ENCODE assay signal across 25 cellular contexts in the genomic region with DNA sequence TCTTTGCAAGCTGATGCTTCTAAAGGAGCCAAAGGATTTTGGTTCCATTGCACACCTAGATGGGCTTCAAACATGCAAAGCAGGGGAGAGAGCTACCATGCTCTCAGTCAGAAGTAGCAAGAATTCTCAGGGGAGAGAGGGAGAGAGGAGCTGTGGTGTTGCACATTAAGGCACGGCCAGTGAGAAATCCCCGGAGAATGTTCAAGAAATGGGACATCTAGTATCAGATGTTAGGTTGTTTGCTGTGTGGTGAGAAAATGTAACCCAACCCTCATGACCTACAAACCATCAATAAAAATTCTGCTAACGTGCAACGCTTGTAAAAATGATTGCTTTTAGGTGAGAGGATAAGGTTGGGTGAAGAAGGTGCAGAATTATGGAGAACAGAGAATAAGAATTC. TPM values are rescaled to one million over a fixed set of nuclear protein-coding genes. Genes with fewer than 3 reads are reported as not detected.
DNase-seq lines count a peak whose midpoint lies in the region; ATAC-seq and TF ChIP-seq lines count a peak whose summit lies in the region.
"Had no signal": no experiment of that assay in that cellular context is flagged by ENCODE, and none has a peak within 500 bp of the region (broad histone marks: within the 10 kb centered on the region; RNA-seq: fewer than 3 reads in every experiment).

No MANE protein-coding gene starts in this region.

- no peaks in the 10 kb centered on the region for H3K36me3 ChIP-seq in PC-3 (ENCODE audit: low read depth, low read length)
- no peaks in the 10 kb centered on the region for H3K36me3 ChIP-seq in parathyroid adenoma (ENCODE audit: control insufficient read depth, insufficient read depth, low read length)
- H3K36me3 ChIP-seq: HAP-1, heart right ventricle, ovary had no signal

- no peaks in the 10 kb centered on the region for H3K36me3 Mint-ChIP-seq in IgD-negative memory B cell
- H3K36me3 Mint-ChIP-seq in MCF 10A (ENCODE audit: insufficient read depth, unreplicated experiment) = no peaks in the 10 kb centered on the region

- H2AFZ ChIP-seq in PC-3 (ENCODE audit: low read length) = no peak overlapping the region
- H2AFZ ChIP-seq in parathyroid adenoma = peak overlapping the region; percentile 72

- H3K9ac ChIP-seq in PC-3 (ENCODE audit: low read length) (peak overlapping the region; percentile 2; the same call in 1 of the 2 replicates), parathyroid adenoma (no peak overlapping the region)

- H3K4me2 ChIP-seq in PC-3 (ENCODE audit: low read length) (peak overlapping the region; percentile 66), parathyroid adenoma (ENCODE audit: low read length) (no peak overlapping the region)

- peak overlapping the region in 3 of 4 donors; percentile 27 to 72 (median 61) for H3K4me3 Mint-ChIP-seq in IgD-negative memory B cell
- H3K4me3 Mint-ChIP-seq in MCF 10A (ENCODE audit: unreplicated experiment) = no peak overlapping the region
- H3K4me3 Mint-ChIP-seq: activated naive CD4-positive, alpha-beta T cell treated with anti-CD3 and anti-CD28 coated beads, Interleukin-2, amount 10 ng/mL, durations not matched to agents 7 days and 5 days; activated T-cell treated with anti-CD3 and anti-CD28 coated beads, Interleukin-2, amount 50 U/mL, for 4 hours; natural killer cell had no signal

- no peaks in the 10 kb centered on the region for H3K9me2 ChIP-seq in PC-3 (replicated peaks; ENCODE audit: low read length)

- H3K79me2 ChIP-seq in PC-3 (ENCODE audit: low read length) (no peaks in the 10 kb centered on the region), parathyroid adenoma (no peaks in the 10 kb centered on the region)

- H3K4me1 Mint-ChIP-seq in IgD-negative memory B cell (peaks cover 32 to 35% (median 35%) of the 10 kb centered on the region in 3 donors), MCF 10A (ENCODE audit: insufficient read depth, unreplicated experiment) (peaks cover 27% of the 10 kb centered on the region)

- TF ChIP-seq CTCF in PC-3 (conservative IDR thresholded peaks at IDR 0.05; ENCODE audit: low read depth, low read length) = no peak
- TF ChIP-seq CTCF in parathyroid adenoma (IDR thresholded peaks at IDR 0.05) = no peak
- no peak for TF ChIP-seq CTCF in MCF 10A (IDR thresholded peaks at IDR 0.05; ENCODE audit: unreplicated experiment)

- no peaks in the 10 kb centered on the region for H3F3A ChIP-seq in PC-3 (ENCODE audit: low read length, unreplicated experiment)

- H3K9me3 Mint-ChIP-seq in IgD-negative memory B cell (peaks cover 0 to 2% (median 0%) of the 10 kb centered on the region in 3 donors), MCF 10A (ENCODE audit: unreplicated experiment) (peaks cover 14% of the 10 kb centered on the region)
- H3K9me3 Mint-ChIP-seq: activated T-cell treated with anti-CD3 and anti-CD28 coated beads, Interleukin-2, amount 50 U/mL, for 4 hours; natural killer cell had no signal

- H3K27ac Mint-ChIP-seq in IgD-negative memory B cell (peak overlapping the region in 2 of 3 donors; percentile 40 to 90), MCF 10A (ENCODE audit: low read depth, unreplicated experiment) (no peak overlapping the region)
- H3K27ac Mint-ChIP-seq: activated naive CD4-positive, alpha-beta T cell treated with anti-CD3 and anti-CD28 coated beads, Interleukin-2, amount 10 ng/mL, durations not matched to agents 7 days and 5 days; natural killer cell had no signal

- no TSS peak for BruUV-seq in PC-3 (replicated peaks; lab: Mats Ljungman, UMichigan)
- BruUV-seq in MCF 10A (replicated peaks; lab: Mats Ljungman, UMichigan) = no TSS peak

- DNase-seq in PC-3 (peak; percentile 80), activated gamma-delta T cell treated with Interleukin-2 at 50 U/mL for 16 hours (no peak), GM19240 (ENCODE audit: insufficient read length, low spot score) (no peak), MCF 10A (ENCODE audit: unreplicated experiment) (no peak)
- DNase-seq: activated CD4-positive, CD25-positive, alpha-beta regulatory T cell treated with anti-CD3 and anti-CD28 coated beads, Interleukin-2, amount 50 U/mL, for 72 hours; activated naive CD4-positive, alpha-beta T cell treated with anti-CD3 and anti-CD28 coated beads, Interleukin-2, amount 10 ng/mL, durations not matched to agents 7 days and 5 days; activated T-cell treated with anti-CD3 and anti-CD28 coated beads, Interleukin-2, amount 50 U/mL, for 4 hours; anterior cingulate cortex; DMS79 treated with DMSO at 0.1 percent for 48 hours; heart right ventricle; KBM-7; MV-4-11; natural killer cell; NCI-H524; ovary; right cardiac atrium; T1000; trophoblast cell had no signal

- H4K20me1 ChIP-seq in PC-3 (ENCODE audit: low read length) = no peaks in the 10 kb centered on the region

- ATAC-seq in GM19397 (IDR thresholded peaks at IDR 0.05; ENCODE audit: unreplicated experiment) (peak; percentile 59), PC-3 (peak; percentile 79), HG03469 (IDR thresholded peaks at IDR 0.05; ENCODE audit: unreplicated experiment) (no peak)
- ATAC-seq: activated T-cell treated with anti-CD3 and anti-CD28 coated beads, Interleukin-2, amount 50 U/mL, for 4 hours; heart right ventricle; left lobe of liver; natural killer cell; right cardiac atrium; Right ventricle myocardium inferior had no signal

- H3K4me3 ChIP-seq in PC-3 (ENCODE audit: low read length) (no peak overlapping the region), parathyroid adenoma (ENCODE audit: low read depth, low read length) (no peak overlapping the region)
- H3K4me3 ChIP-seq: HAP-1, heart right ventricle, ovary had no signal

- H3K9me3 ChIP-seq in PC-3 (ENCODE audit: low read length) (no peaks in the 10 kb centered on the region), parathyroid adenoma (ENCODE audit: control insufficient read depth, low read length) (peaks cover 3% of the 10 kb centered on the region)
- H3K9me3 ChIP-seq: HAP-1, ovary had no signal

- intact Hi-C loops in PC-3 (cut with micrococcal nuclease) = loop anchor here (1.0 kb wide), 2 partner anchors 20 to 48 kb away; no protein-coding TSS in a partner anchor
- intact Hi-C loops in MCF 10A (cut with micrococcal nuclease) = no loop called here

- H3K4me1 ChIP-seq in PC-3 (ENCODE audit: insufficient read depth, low read length) = peaks cover 53% of the 10 kb centered on the region
- peaks cover 26% of the 10 kb centered on the region for H3K4me1 ChIP-seq in parathyroid adenoma
- H3K4me1 ChIP-seq: HAP-1 had no signal

- CTCF ChIA-PET in PC-3 (lab: Charles Lee) = interaction anchor here (0.8 kb wide), 1 partner anchor 63 kb away, joined by 4 read pairs; no protein-coding TSS in a partner anchor
- CTCF ChIA-PET in MCF 10A (lab: Yijun Ruan, JAX) = interaction anchor here (0.6 to 7.2 kb wide), 9 partner anchors 10 to 808 kb away, joined by 3 to 67 read pairs (median 5); no protein-coding TSS in a partner anchor

- H3K27me3 ChIP-seq in PC-3 (ENCODE audit: low read length) (no peaks in the 10 kb centered on the region), parathyroid adenoma (ENCODE audit: control insufficient read depth, insufficient read depth, low read length) (no peaks in the 10 kb centered on the region)
- H3K27me3 ChIP-seq: heart right ventricle, ovary had no signal

- H3K27me3 Mint-ChIP-seq in IgD-negative memory B cell = no peaks in the 10 kb centered on the region
- no peaks in the 10 kb centered on the region for H3K27me3 Mint-ChIP-seq in MCF 10A (ENCODE audit: insufficient read depth, unreplicated experiment)

- H3K27ac ChIP-seq in PC-3 (ENCODE audit: low read length) (peak overlapping the region; percentile 83), parathyroid adenoma (no peak overlapping the region)
- H3K27ac ChIP-seq: ovary had no signal

- POLR2A ChIA-PET in PC-3 (lab: Charles Lee; ENCODE audit: unreplicated experiment) (no interaction called here), MCF 10A (lab: Yijun Ruan, JAX) (interaction anchor here (0.8 kb wide), 1 partner anchor 24 kb away, joined by 4 read pairs; no protein-coding TSS in a partner anchor)

RNA-seq across cellular contexts. Expression of a gene that starts 25.1 kb away (rescaled TPM):
- polyA plus RNA-seq in IgD-negative memory B cell = 85.7 TPM
- total RNA-seq in PC-3 (2014; rRNA removed) (17.8 and 19.4 TPM in 2 replicates), MCF 10A (2022) (26.7 and 27.7 TPM in 2 replicates)
